In genomic region chr1:18948048-18948912, GRCh38 we compare ENCODE assay signal across 8 cellular contexts. TPM values are rescaled to one million over a fixed set of nuclear protein-coding genes. Genes with fewer than 3 reads are reported as not detected.
DNase-seq lines count a peak whose midpoint lies in the region; ATAC-seq and TF ChIP-seq lines count a peak whose summit lies in the region.

No MANE protein-coding gene starts in this region.

- WGBS in testis, 2 donors: 60 to 64% methylated on average over 15 of the region's 15 CpGs

- peak; percentile 51 for ATAC-seq in CD8-positive, alpha-beta T cell
- ATAC-seq in GM18858 (IDR thresholded peaks at IDR 0.05; ENCODE audit: unreplicated experiment): no peak

- H3K9me3 Mint-ChIP-seq in CD8-positive, alpha-beta T cell: no peaks in the 10 kb centered on the region

- H3K4me1 Mint-ChIP-seq in CD8-positive, alpha-beta T cell (ENCODE audit: low read depth): peaks cover 91% of the 10 kb centered on the region

- peak overlapping the region; percentile 98 for H3K27ac Mint-ChIP-seq in CD8-positive, alpha-beta T cell

- peaks cover 95% of the 10 kb centered on the region for H3K4me1 ChIP-seq in CD8-positive, alpha-beta T cell (ENCODE audit: insufficient read depth, low read length)
- H3K4me1 ChIP-seq in osteoblast (ENCODE audit: insufficient read depth, low read length): peaks cover 45% of the 10 kb centered on the region
- peaks cover 16% of the 10 kb centered on the region for H3K4me1 ChIP-seq in testis

- peak overlapping the region; percentile 87 for H3K4me2 ChIP-seq in osteoblast (ENCODE audit: insufficient read depth, low read length)

- peak overlapping the region; percentile 96 for H3K27ac ChIP-seq in CD8-positive, alpha-beta T cell (ENCODE audit: low read depth, low read length)
- H3K27ac ChIP-seq in osteoblast (ENCODE audit: low read depth, low read length) (peak overlapping the region; percentile 89), testis (no peak overlapping the region)

- peaks cover 6% of the 10 kb centered on the region for H4K20me1 ChIP-seq in osteoblast (ENCODE audit: insufficient read depth, low read length)

- H2AFZ ChIP-seq in osteoblast (ENCODE audit: low read length): peak overlapping the region; percentile 79

- H3K27me3 Mint-ChIP-seq in CD8-positive, alpha-beta T cell (ENCODE audit: low read depth): no peaks in the 10 kb centered on the region

- no peaks in the 10 kb centered on the region for H3K27me3 ChIP-seq in CD8-positive, alpha-beta T cell (ENCODE audit: insufficient read depth, low read length)
- H3K27me3 ChIP-seq in osteoblast (ENCODE audit: insufficient read depth, low read length) (no peaks in the 10 kb centered on the region), testis (no peaks in the 10 kb centered on the region)

- H3K9me3 ChIP-seq in CD8-positive, alpha-beta T cell (ENCODE audit: low read length): no peaks in the 10 kb centered on the region
- no peaks in the 10 kb centered on the region for H3K9me3 ChIP-seq in osteoblast (ENCODE audit: low read depth, low read length)
- H3K9me3 ChIP-seq in testis: no peaks in the 10 kb centered on the region

- in situ Hi-C loops in KBM-7 (cut with MboI; ENCODE audit: low pct_unique_long_range_greater_than_20kb, low sequenced_read_pairs): no loop called here

- H3K36me3 Mint-ChIP-seq in CD8-positive, alpha-beta T cell: peaks cover 5% of the 10 kb centered on the region

- H3K36me3 ChIP-seq in CD8-positive, alpha-beta T cell (ENCODE audit: insufficient read depth, low read length): no peaks in the 10 kb centered on the region
- H3K36me3 ChIP-seq in osteoblast (ENCODE audit: insufficient read depth, low read length) (peaks cover 11% of the 10 kb centered on the region), testis (ENCODE audit: low read depth, missing control alignments) (no peaks in the 10 kb centered on the region)

- TF ChIP-seq CTCF in CD8-positive, alpha-beta T cell (IDR thresholded peaks at IDR 0.05): no peak
- no peak for TF ChIP-seq CTCF in cardiac fibroblast (IDR thresholded peaks at IDR 0.05; ENCODE audit: low read depth, low read length)
- no peak for TF ChIP-seq CTCF in osteoblast (IDR thresholded peaks at IDR 0.05; ENCODE audit: extremely low read depth, low read depth, low read length)
- TF ChIP-seq CTCF in testis (IDR thresholded peaks at IDR 0.05): no peak
- no peak for TF ChIP-seq CTCF in GM20000 (IDR thresholded peaks at IDR 0.05; ENCODE audit: extremely low read depth, missing control alignments)

- peak overlapping the region; percentile 23 for H3K4me3 ChIP-seq in CD8-positive, alpha-beta T cell (ENCODE audit: low read depth, low read length)
- H3K4me3 ChIP-seq in cardiac fibroblast (replicated peaks in 1 of 2; ENCODE audit: low read depth in 2 of 2, low read length in 2 of 2) (no peak overlapping the region), osteoblast (ENCODE audit: insufficient read depth, low read length) (peak overlapping the region; percentile 15), testis (no peak overlapping the region)

- H3K4me3 Mint-ChIP-seq in CD8-positive, alpha-beta T cell: peak overlapping the region; percentile 82

- POLR2A ChIA-PET in CD8-positive, alpha-beta T cell (lab: Charles Lee): interaction anchor here (1.1 to 5.5 kb wide), 3 partner anchors 11 to 41 kb away, joined by 4 to 49 read pairs (median 4); no protein-coding TSS in a partner anchor

- no peak for TF ChIP-seq POLR2A in testis (IDR thresholded peaks at IDR 0.05)

- peak in 6 of 7 experiments; percentile 43 to 78 (median 62) for DNase-seq in CD8-positive, alpha-beta T cell
- DNase-seq in T-helper 2 cell (peak in 4 of 5 experiments; percentile 53 to 93 (median 70)), cardiac fibroblast (ENCODE audit: low read depth in 2 of 2) (peak; percentile 43 to 52), osteoblast (ENCODE audit: insufficient read length, low spot score, missing footprints) (peak; percentile 89), KBM-7 (no peak), testis (no peak), GM20000 (ENCODE audit: low spot score) (no peak)

- intact Hi-C loops in CD8-positive, alpha-beta T cell (cut with DNase I, micrococcal nuclease): loop anchor here in 1 of 2 experiments (1.0 kb wide), 2 partner anchors 8 to 22 kb away; partner anchors contain the start of gene IFFO2
- intact Hi-C loops in testis (cut with DNase I; ENCODE audit: low total_unique reads): no loop called here

- H3K79me2 ChIP-seq in osteoblast (ENCODE audit: insufficient read depth, low read length): peaks cover 94% of the 10 kb centered on the region

- CTCF ChIA-PET in CD8-positive, alpha-beta T cell (lab: Charles Lee): interaction anchor here (0.6 to 1.7 kb wide), 5 partner anchors 11 to 197 kb away, joined by 3 to 5 read pairs (median 3); no protein-coding TSS in a partner anchor

RNA-seq across cellular contexts. Expression of gene IFFO2, which starts 8.2 kb away (rescaled TPM):
- 100 to 1,000 TPM in 1 of 2 experiments, 10 to 100 TPM in 1; 92.6 to 107 TPM for total RNA-seq in CD8-positive, alpha-beta T cell
- 6.8 and 10.9 TPM in 2 replicates for total RNA-seq in osteoblast
- 1 to 10 TPM; 5.6 to 8.5 TPM for total RNA-seq in testis
- polyA plus RNA-seq in testis (ENCODE audit: insufficient read depth, low read depth, low replicate concordance): 5.0 TPM

RNA-seq across cellular contexts. Expression of gene ALDH4A1, which starts 45.9 kb away (rescaled TPM):
- 1 to 10 TPM; 1.0 to 1.3 TPM for total RNA-seq in CD8-positive, alpha-beta T cell
- total RNA-seq in osteoblast (28.6 and 31.8 TPM in 2 replicates), testis (10 to 100 TPM in 1 of 2 donors, 1 to 10 TPM in 1; 9.6 to 10.6 TPM)
- 8.2 TPM for polyA plus RNA-seq in testis (ENCODE audit: insufficient read depth, low read depth, low replicate concordance)

Comparison
In these comparisons a context has a peak if more than half of its experiments do, and no peak if none do; other contexts are left out.
1. DNase-seq: peak in CD8-positive, alpha-beta T cell (6 of 7), T-helper 2 cell (4 of 5), cardiac fibroblast (2 of 2) and osteoblast (single experiment); none in KBM-7 (single experiment), testis (single experiment) and GM20000 (single experiment).
2. H3K27ac ChIP-seq: peak in CD8-positive, alpha-beta T cell (single experiment) and osteoblast (single experiment); none in testis (0 of 2).
3. H3K4me3 ChIP-seq: peak in CD8-positive, alpha-beta T cell (single experiment) and osteoblast (single experiment); none in cardiac fibroblast (0 of 2) and testis (0 of 2).
4. RNA of gene ALDH4A1, which starts 45.9 kb away (total RNA-seq): 28.6 to 31.8 TPM in osteoblast and 9.6 to 10.6 TPM in testis; 1.0 to 1.3 TPM in CD8-positive, alpha-beta T cell; every median in the first group is over 4 times any median in the second.